ENCODE assay signal across 2 cellular contexts in the genomic region with DNA sequence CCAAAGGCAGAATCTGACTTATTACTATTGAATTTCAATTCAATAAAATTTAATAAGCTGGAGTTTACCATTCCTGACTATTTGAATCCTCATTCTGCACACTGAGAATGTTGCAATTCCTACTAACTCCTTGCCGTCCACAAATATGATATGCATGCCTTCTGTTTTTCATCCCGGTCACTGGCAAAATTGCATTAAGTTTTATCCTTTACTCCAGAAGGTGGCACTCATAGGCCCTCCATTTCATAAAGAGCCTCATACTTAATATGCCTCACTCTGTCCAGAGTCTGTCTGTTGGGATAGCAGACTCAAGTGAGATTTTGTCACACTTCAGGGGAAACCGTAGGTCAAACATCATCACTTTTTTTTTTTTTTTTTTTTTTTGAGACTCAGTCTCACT.
TF ChIP-seq lines count a peak whose summit lies in the region.

No MANE protein-coding gene starts in this region.

TF ChIP-seq in K562, 482 proteins besides CTCF, POLR2A, EP300 and RAD21:
- 0 out of 2 replicates have a peak, but pooled peaks have one; percentile 22 for TF ChIP-seq SMC3 (conservative IDR thresholded peaks at IDR 0.05; ENCODE audit: insufficient read depth, low read depth, low read length)
- TF ChIP-seq MCM3 (IDR thresholded peaks at IDR 0.05) = no peak
- TF ChIP-seq SNIP1 (IDR thresholded peaks at IDR 0.05; ENCODE audit: low read depth) = no peak
- TF ChIP-seq, protein P1, sequence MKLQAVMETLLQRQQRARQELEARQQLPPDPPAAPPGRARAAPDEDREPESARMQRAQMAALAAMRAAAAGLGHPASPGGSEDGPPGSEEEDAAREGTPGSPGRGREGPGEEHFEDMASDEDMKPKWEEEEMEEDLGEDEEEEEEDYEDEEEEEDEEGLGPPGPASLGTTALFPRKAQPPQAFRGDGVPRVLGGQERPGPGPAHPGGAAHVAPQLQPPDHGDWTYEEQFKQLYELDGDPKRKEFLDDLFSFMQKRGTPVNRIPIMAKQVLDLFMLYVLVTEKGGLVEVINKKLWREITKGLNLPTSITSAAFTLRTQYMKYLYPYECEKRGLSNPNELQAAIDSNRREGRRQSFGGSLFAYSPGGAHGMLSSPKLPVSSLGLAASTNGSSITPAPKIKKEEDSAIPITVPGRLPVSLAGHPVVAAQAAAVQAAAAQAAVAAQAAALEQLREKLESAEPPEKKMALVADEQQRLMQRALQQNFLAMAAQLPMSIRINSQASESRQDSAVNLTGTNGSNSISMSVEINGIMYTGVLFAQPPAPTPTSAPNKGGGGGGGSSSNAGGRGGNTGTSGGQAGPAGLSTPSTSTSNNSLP (IDR thresholded peaks at IDR 0.05; ENCODE audit: borderline replicate concordance, low read depth, low read length) = 0 out of 2 replicates have a peak, but pooled peaks have one; percentile 26
- TF ChIP-seq ELF2 (CRISPR knock-in tag; IDR thresholded peaks at IDR 0.05) = no peak
- no peak for TF ChIP-seq ZNF764 (CRISPR knock-in tag; IDR thresholded peaks at IDR 0.05; ENCODE audit: low read depth)
- TF ChIP-seq, protein P2, sequence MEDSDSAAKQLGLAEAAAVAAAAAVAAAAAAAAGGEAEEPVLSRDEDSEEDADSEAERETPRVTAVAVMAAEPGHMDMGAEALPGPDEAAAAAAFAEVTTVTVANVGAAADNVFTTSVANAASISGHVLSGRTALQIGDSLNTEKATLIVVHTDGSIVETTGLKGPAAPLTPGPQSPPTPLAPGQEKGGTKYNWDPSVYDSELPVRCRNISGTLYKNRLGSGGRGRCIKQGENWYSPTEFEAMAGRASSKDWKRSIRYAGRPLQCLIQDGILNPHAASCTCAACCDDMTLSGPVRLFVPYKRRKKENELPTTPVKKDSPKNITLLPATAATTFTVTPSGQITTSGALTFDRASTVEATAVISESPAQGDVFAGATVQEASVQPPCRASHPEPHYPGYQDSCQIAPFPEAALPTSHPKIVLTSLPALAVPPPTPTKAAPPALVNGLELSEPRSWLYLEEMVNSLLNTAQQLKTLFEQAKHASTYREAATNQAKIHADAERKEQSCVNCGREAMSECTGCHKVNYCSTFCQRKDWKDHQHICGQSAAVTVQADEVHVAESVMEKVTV (CRISPR knock-in tag; IDR thresholded peaks at IDR 0.05) = 0 out of 2 replicates have a peak, but pooled peaks have one; percentile 24
- no peak for TF ChIP-seq POLR3G (IDR thresholded peaks at IDR 0.05; ENCODE audit: extremely low read depth, insufficient read length, insufficient replicate concordance)

TF ChIP-seq in neural cell, 6 proteins besides CTCF, POLR2A, EP300 and RAD21:
- no peak for TF ChIP-seq POLR2AphosphoS5 (IDR thresholded peaks at IDR 0.05)
- TF ChIP-seq, protein P3, sequence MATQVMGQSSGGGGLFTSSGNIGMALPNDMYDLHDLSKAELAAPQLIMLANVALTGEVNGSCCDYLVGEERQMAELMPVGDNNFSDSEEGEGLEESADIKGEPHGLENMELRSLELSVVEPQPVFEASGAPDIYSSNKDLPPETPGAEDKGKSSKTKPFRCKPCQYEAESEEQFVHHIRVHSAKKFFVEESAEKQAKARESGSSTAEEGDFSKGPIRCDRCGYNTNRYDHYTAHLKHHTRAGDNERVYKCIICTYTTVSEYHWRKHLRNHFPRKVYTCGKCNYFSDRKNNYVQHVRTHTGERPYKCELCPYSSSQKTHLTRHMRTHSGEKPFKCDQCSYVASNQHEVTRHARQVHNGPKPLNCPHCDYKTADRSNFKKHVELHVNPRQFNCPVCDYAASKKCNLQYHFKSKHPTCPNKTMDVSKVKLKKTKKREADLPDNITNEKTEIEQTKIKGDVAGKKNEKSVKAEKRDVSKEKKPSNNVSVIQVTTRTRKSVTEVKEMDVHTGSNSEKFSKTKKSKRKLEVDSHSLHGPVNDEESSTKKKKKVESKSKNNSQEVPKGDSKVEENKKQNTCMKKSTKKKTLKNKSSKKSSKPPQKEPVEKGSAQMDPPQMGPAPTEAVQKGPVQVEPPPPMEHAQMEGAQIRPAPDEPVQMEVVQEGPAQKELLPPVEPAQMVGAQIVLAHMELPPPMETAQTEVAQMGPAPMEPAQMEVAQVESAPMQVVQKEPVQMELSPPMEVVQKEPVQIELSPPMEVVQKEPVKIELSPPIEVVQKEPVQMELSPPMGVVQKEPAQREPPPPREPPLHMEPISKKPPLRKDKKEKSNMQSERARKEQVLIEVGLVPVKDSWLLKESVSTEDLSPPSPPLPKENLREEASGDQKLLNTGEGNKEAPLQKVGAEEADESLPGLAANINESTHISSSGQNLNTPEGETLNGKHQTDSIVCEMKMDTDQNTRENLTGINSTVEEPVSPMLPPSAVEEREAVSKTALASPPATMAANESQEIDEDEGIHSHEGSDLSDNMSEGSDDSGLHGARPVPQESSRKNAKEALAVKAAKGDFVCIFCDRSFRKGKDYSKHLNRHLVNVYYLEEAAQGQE (IDR thresholded peaks at IDR 0.05; ENCODE audit: borderline replicate concordance) = no peak
- no peak for TF ChIP-seq TAF1 (IDR thresholded peaks at IDR 0.05; ENCODE audit: low read depth)
- peak; percentile 51 for TF ChIP-seq SMC3 (conservative IDR thresholded peaks at IDR 0.05; ENCODE audit: poor library complexity)
- no peak for TF ChIP-seq MXI1 (conservative IDR thresholded peaks at IDR 0.05; ENCODE audit: poor library complexity, severe bottlenecking)
- no peak for TF ChIP-seq EZH2 (IDR thresholded peaks at IDR 0.05; ENCODE audit: borderline replicate concordance, insufficient read depth, low read length, poor library complexity, severe bottlenecking)
